1 cellular context compared by ENCODE assay signal in the genomic region with DNA sequence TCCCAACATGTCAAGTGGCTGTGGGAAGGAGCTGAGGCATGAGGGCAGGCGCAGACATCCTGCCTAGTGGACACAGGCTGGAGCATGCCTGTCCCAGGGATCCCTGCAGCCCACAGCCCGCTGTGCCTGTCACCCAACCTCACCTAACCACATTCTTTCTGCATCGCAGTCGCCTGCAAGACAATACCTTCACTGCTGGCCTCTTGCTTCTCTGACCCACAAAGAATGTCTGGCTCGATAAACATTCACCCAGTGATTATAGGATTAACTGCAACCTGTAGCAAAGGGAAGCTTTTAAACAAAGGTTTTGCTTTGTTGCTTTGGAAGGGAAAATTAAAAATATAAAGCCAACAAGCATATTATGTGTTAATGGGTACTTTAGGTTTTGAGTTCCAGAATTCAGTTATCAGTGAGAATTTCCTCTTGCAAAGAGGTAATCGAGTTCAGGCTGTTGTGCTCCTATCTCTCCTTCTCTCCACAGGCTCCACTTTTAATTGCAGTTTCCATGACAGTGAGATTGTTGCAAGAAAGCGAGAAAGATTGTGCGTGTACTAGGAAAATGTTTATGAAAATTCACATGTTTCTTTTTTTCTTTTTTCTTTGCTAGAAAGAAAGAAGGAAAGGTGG.
A peak's percentile ranks its signal among the peaks of the same experiment; 100 is the strongest.
TF ChIP-seq lines count a peak whose summit lies in the region.

No MANE protein-coding gene starts in this region.

TF ChIP-seq in HCT116, 20 proteins besides CTCF, POLR2A, EP300 and RAD21 (continued from another document):
- TF ChIP-seq, protein P1, sequence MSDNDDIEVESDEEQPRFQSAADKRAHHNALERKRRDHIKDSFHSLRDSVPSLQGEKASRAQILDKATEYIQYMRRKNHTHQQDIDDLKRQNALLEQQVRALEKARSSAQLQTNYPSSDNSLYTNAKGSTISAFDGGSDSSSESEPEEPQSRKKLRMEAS (IDR thresholded peaks at IDR 0.05), result peak; percentile 76
- TF ChIP-seq SP1 (IDR thresholded peaks at IDR 0.05; ENCODE audit: low read depth) (peak; percentile 84), CBX3 (IDR thresholded peaks at IDR 0.05; ENCODE audit: low read depth) (0 out of 2 replicates have a peak, but pooled peaks have one; percentile 51), SIN3A (IDR thresholded peaks at IDR 0.05; ENCODE audit: low read depth) (peak; percentile 47; the same call in 1 of the 2 replicates), POLR2AphosphoS5 (IDR thresholded peaks at IDR 0.05; ENCODE audit: low read depth, low read length) (no peak)
- TF ChIP-seq, protein P2, sequence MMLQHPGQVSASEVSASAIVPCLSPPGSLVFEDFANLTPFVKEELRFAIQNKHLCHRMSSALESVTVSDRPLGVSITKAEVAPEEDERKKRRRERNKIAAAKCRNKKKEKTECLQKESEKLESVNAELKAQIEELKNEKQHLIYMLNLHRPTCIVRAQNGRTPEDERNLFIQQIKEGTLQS (IDR thresholded peaks at IDR 0.05), result no peak
TF ChIP-seq in HCT116: peak in this region for 5.
